Comparison of ENCODE assay signal across 1 cellular context in genomic region chr5:137114529-137114928, GRCh38.
TF ChIP-seq lines count a peak whose summit lies in the region.

No MANE protein-coding gene starts in this region.

TF ChIP-seq in K562, 482 proteins besides CTCF, POLR2A, EP300 and RAD21 (continued from another document):
- no peak for TF ChIP-seq PREB (CRISPR knock-in tag; IDR thresholded peaks at IDR 0.05)
- no peak for TF ChIP-seq HOMEZ (CRISPR knock-in tag; IDR thresholded peaks at IDR 0.05)
- 0 out of 2 replicates have a peak, but pooled peaks have one; percentile 13 for TF ChIP-seq MAFG (tag; conservative IDR thresholded peaks at IDR 0.05)
- peak; percentile 25; the same call in 1 of the 2 replicates for TF ChIP-seq TEAD4 (IDR thresholded peaks at IDR 0.05; ENCODE audit: low read length)
- no peak for TF ChIP-seq TEAD4 (CRISPR knock-in tag; IDR thresholded peaks at IDR 0.05; ENCODE audit: borderline replicate concordance)
- peak; percentile 35; the same call in 1 of the 2 replicates for TF ChIP-seq GABPA (tag; conservative IDR thresholded peaks at IDR 0.05; ENCODE audit: low read depth)
- TF ChIP-seq E2F6 (IDR thresholded peaks at IDR 0.05; ENCODE audit: borderline replicate concordance in 1 of 2, extremely low read depth in 1 of 2, insufficient read depth in 1 of 2, insufficient read length in 1 of 2, low read depth in 1 of 2, low read length in 1 of 2, poor library complexity in 1 of 2, severe bottlenecking in 1 of 2): no peak
- TF ChIP-seq ARID1B (IDR thresholded peaks at IDR 0.05): peak; percentile 48
- TF ChIP-seq PTBP1 (IDR thresholded peaks at IDR 0.05; ENCODE audit: low read depth, low read length): no peak
- no peak for TF ChIP-seq ZNF23 (CRISPR knock-in tag; IDR thresholded peaks at IDR 0.05)
- TF ChIP-seq DACH1 (IDR thresholded peaks at IDR 0.05; ENCODE audit: partially characterized antibody): no peak
- TF ChIP-seq SMC3 (conservative IDR thresholded peaks at IDR 0.05; ENCODE audit: insufficient read depth, low read depth, low read length): no peak
- TF ChIP-seq NKRF (IDR thresholded peaks at IDR 0.05; ENCODE audit: borderline replicate concordance): no peak
- peak; percentile 15; the same call in 1 of the 2 replicates for TF ChIP-seq CBFA2T3 (IDR thresholded peaks at IDR 0.05)
- 0 out of 2 replicates have a peak, but pooled peaks have one; percentile 21 for TF ChIP-seq ELF1 (tag; IDR thresholded peaks at IDR 0.05)
- TF ChIP-seq HINFP (tag; conservative IDR thresholded peaks at IDR 0.05; ENCODE audit: low read depth): no peak
- peak; percentile 43; the same call in 1 of the 2 replicates for TF ChIP-seq SMAD4 (CRISPR knock-in tag; conservative IDR thresholded peaks at IDR 0.05)
- TF ChIP-seq MAZ (CRISPR knock-in tag; conservative IDR thresholded peaks at IDR 0.05 in 1 of 2, IDR thresholded peaks at IDR 0.05 in 1 of 2): no peak
- TF ChIP-seq C11orf30 (IDR thresholded peaks at IDR 0.05; ENCODE audit: low read depth): peak; percentile 25; the same call in 1 of the 2 replicates
- TF ChIP-seq GMEB1 (CRISPR knock-in tag; IDR thresholded peaks at IDR 0.05): no peak
- TF ChIP-seq L3MBTL2 (IDR thresholded peaks at IDR 0.05): no peak
- TF ChIP-seq ZNF398 (CRISPR knock-in tag; IDR thresholded peaks at IDR 0.05): no peak
